Comparison of ENCODE assay signal across 27 cellular contexts in genomic region chr6:167713088-167713475, GRCh38.
"Had no signal": no experiment of that assay in that cellular context is flagged by ENCODE, and none has a peak within 500 bp of the region (broad histone marks: within the 10 kb centered on the region; RNA-seq: fewer than 3 reads in every experiment).

No MANE protein-coding gene starts in this region.

- DNase-seq: activated CD4-positive, alpha-beta T cell treated with anti-CD3 and anti-CD28 coated beads, Interleukin-2, amount 10 ng/mL, durations not matched to agents 7 days and 5 days; activated CD4-positive, CD25-positive, alpha-beta regulatory T cell; activated CD8-positive, alpha-beta T cell treated with anti-CD3 and anti-CD28 coated beads for 36 hours; activated gamma-delta T cell; activated naive CD4-positive, alpha-beta T cell treated with anti-CD3 and anti-CD28 coated beads, Interleukin-2, amount 10 ng/mL, durations not matched to agents 7 days and 5 days; activated naive CD8-positive, alpha-beta T cell treated with anti-CD3 and anti-CD28 coated beads for 36 hours; activated T-cell treated with anti-CD3 and anti-CD28 coated beads, Interleukin-2, amount 50 U/mL, for 24 hours; brain microvascular endothelial cell; NCI-H1092; NCI-H1417 treated with DMSO at 0.1 percent for 48 hours; NCI-H1694; NCI-H2029; NCI-H2107; NCI-H345; NCI-H510A; NCI-H526 treated with DMSO at 0.1 percent for 48 hours; NK-92 treated with Interleukin-12 subunit alpha and Interleukin-12 subunit beta, amount 100 ng/mL, for 24 hours; OCI-M1; RPMI8226; T-helper 2 cell; T1000 had no signal

- ATAC-seq: activated CD8-positive, alpha-beta T cell treated with anti-CD3 and anti-CD28 coated beads for 36 hours; Panc1; Right ventricle myocardium inferior; T-cell had no signal

- H3K27me3 ChIP-seq: brain microvascular endothelial cell, cardiac muscle cell had no signal

- H3K4me3 ChIP-seq: cardiac muscle cell, SK-N-MC had no signal

- H3K27ac ChIP-seq: brain microvascular endothelial cell, cardiac muscle cell, KMS-11, SK-N-MC had no signal

- H3K36me3 ChIP-seq: brain microvascular endothelial cell, cardiac muscle cell had no signal

- H3K9ac ChIP-seq: KMS-11 had no signal

- H3K4me2 ChIP-seq: KMS-11 had no signal
